ENCODE assay signal across 14 cellular contexts in genomic region chr3:148790841-148791240, GRCh38. TPM values are rescaled to one million over a fixed set of nuclear protein-coding genes. Genes with fewer than 3 reads are reported as not detected.
DNase-seq lines count a peak whose midpoint lies in the region; ATAC-seq, FAIRE-seq and TF ChIP-seq lines count a peak whose summit lies in the region.
"Had no signal": no experiment of that assay in that cellular context is flagged by ENCODE, and none has a peak within 500 bp of the region (broad histone marks: within the 10 kb centered on the region; RNA-seq: fewer than 3 reads in every experiment).

No MANE protein-coding gene starts in this region.

- peaks cover 40% of the 10 kb centered on the region for H3K4me1 Mint-ChIP-seq in mesothelial cell of epicardium
- H3K4me1 Mint-ChIP-seq: memory B cell had no signal

- no peak overlapping the region for H2AFZ ChIP-seq in HepG2 (ENCODE audit: low read length)

- H3K4me2 ChIP-seq in HepG2 (ENCODE audit: low read depth, low read length), result no peak overlapping the region

- H3K79me2 ChIP-seq in HepG2 (ENCODE audit: insufficient read depth, low read length), result no peaks in the 10 kb centered on the region

- no peak overlapping the region for H3K27ac Mint-ChIP-seq in mesothelial cell of epicardium
- H3K27ac Mint-ChIP-seq: memory B cell; T-helper 2 cell treated with Interferon-gamma antibody and Interleukin-4, amounts not matched to agents 5 μg/mL and 100 μg/mL, for 36 hours had no signal

- H3K4me3 Mint-ChIP-seq in mesothelial cell of epicardium, result no peak overlapping the region
- H3K4me3 Mint-ChIP-seq: memory B cell; T-helper 2 cell treated with Interferon-gamma antibody and Interleukin-4, amounts not matched to agents 5 μg/mL and 100 μg/mL, for 36 hours had no signal

- H3K9ac ChIP-seq in HepG2 (ENCODE audit: insufficient read depth, low read depth, low read length), result no peak overlapping the region

- no peaks in the 10 kb centered on the region for H3K36me3 Mint-ChIP-seq in mesothelial cell of epicardium
- H3K36me3 Mint-ChIP-seq: memory B cell had no signal

- no peaks in the 10 kb centered on the region for H4K20me1 ChIP-seq in HepG2 (ENCODE audit: insufficient read depth, low read length)

- no peak for FAIRE-seq in HepG2 (lab: Jason Lieb, UNC)
- FAIRE-seq: GM12878 had no signal

- H3K4me1 ChIP-seq in mucosa of descending colon (ENCODE audit: low read depth) (no peaks in the 10 kb centered on the region), testis (no peaks in the 10 kb centered on the region), HepG2 (ENCODE audit: insufficient read depth, low read length) (peaks cover 7% of the 10 kb centered on the region)
- H3K4me1 ChIP-seq: stomach had no signal

- TF ChIP-seq POLR2A in testis (IDR thresholded peaks at IDR 0.05) (no peak), HepG2 (IDR thresholded peaks at IDR 0.05; ENCODE audit: insufficient read depth in 1 of 2, low read depth in 2 of 2, low read length in 2 of 2) (no peak)

- intact Hi-C loops in mucosa of descending colon (cut with DNase I, micrococcal nuclease) (no loop called here), testis (cut with DNase I; ENCODE audit: low total_unique reads) (no loop called here), HepG2 (cut with micrococcal nuclease; ENCODE audit: unreplicated experiment) (no loop called here)

- TF ChIP-seq CTCF in mucosa of descending colon (IDR thresholded peaks at IDR 0.05), result no peak
- TF ChIP-seq CTCF in testis (IDR thresholded peaks at IDR 0.05), result no peak
- TF ChIP-seq CTCF in HepG2 (CRISPR knock-in tag; IDR thresholded peaks at IDR 0.05), result no peak
- TF ChIP-seq CTCF in mesothelial cell of epicardium (IDR thresholded peaks at IDR 0.05; ENCODE audit: unreplicated experiment), result no peak

- TF ChIP-seq RAD21 in HepG2 (CRISPR knock-in tag; IDR thresholded peaks at IDR 0.05), result no peak

- H3K9me3 Mint-ChIP-seq in mesothelial cell of epicardium, result peaks cover 3% of the 10 kb centered on the region
- H3K9me3 Mint-ChIP-seq: memory B cell; T-helper 2 cell treated with Interferon-gamma antibody and Interleukin-4, amounts not matched to agents 5 μg/mL and 100 μg/mL, for 36 hours had no signal

- H3K4me3 ChIP-seq in mucosa of descending colon (no peak overlapping the region), testis (no peak overlapping the region), HepG2 (replicated peaks in 1 of 3; ENCODE audit: insufficient read depth in 1 of 3, low read depth in 2 of 3, low read length in 3 of 3) (no peak overlapping the region)
- H3K4me3 ChIP-seq: GM12878, stomach had no signal

- H3K27ac ChIP-seq in testis (peak overlapping the region in 1 of 2 donors; percentile 66), HepG2 (ENCODE audit: extremely low read length, insufficient read depth, low read length) (no peak overlapping the region)

- TF ChIP-seq EP300 in HepG2 (IDR thresholded peaks at IDR 0.05; ENCODE audit: low read depth in 2 of 2, low read length in 2 of 2) (no peak), HepG2 (CRISPR knock-in tag; IDR thresholded peaks at IDR 0.05; ENCODE audit: borderline replicate concordance) (no peak)

- ATAC-seq in mucosa of descending colon (peak; percentile 56), HG03280 (IDR thresholded peaks at IDR 0.05; ENCODE audit: unreplicated experiment) (no peak), HepG2 (no peak)
- ATAC-seq: GM12878 had no signal

- no peaks in the 10 kb centered on the region for H3K27me3 Mint-ChIP-seq in mesothelial cell of epicardium (ENCODE audit: low read depth)

- H3K27me3 ChIP-seq in testis, result no peaks in the 10 kb centered on the region
- no peaks in the 10 kb centered on the region for H3K27me3 ChIP-seq in HepG2 (ENCODE audit: control insufficient read depth in 1 of 2, insufficient read depth in 2 of 2, low read length in 2 of 2)
- H3K27me3 ChIP-seq: stomach had no signal

- POLR2A ChIA-PET in HepG2 (lab: Yijun Ruan, JAX), result no interaction called here

- H3K36me3 ChIP-seq in mucosa of descending colon (ENCODE audit: low read depth) (no peaks in the 10 kb centered on the region), testis (ENCODE audit: low read depth, missing control alignments) (no peaks in the 10 kb centered on the region), HepG2 (replicated peaks in 1 of 2; ENCODE audit: control insufficient read depth in 1 of 2, insufficient read depth in 2 of 2, low read length in 2 of 2) (no peaks in the 10 kb centered on the region)
- H3K36me3 ChIP-seq: stomach had no signal

- H3K9me3 ChIP-seq in mucosa of descending colon, result no peaks in the 10 kb centered on the region
- H3K9me3 ChIP-seq in testis, result no peaks in the 10 kb centered on the region
- 0 out of 2 replicates have a peak, but pooled peaks cover 5% of the 10 kb centered on the region for H3K9me3 ChIP-seq in HepG2 (ENCODE audit: low read length)

- DNase-seq in SK-MEL-5 (ENCODE audit: low read depth, low spot score), result peak; percentile 90
- peak; percentile 63 for DNase-seq in fibroblast of gingiva (ENCODE audit: low read depth)
- peak in 1 of 3 donors; percentile 30 for DNase-seq in mucosa of descending colon
- peak; percentile 55 for DNase-seq in testis
- DNase-seq in activated effector memory CD4-positive, alpha-beta T cell treated with anti-CD3 and anti-CD28 coated beads, Interleukin-2, amount 50 U/mL, for 16 hours, result no peak
- no peak for DNase-seq in HepG2 (ENCODE audit: low spot score)
- DNase-seq in mesothelial cell of epicardium (ENCODE audit: low spot score in 2 of 2, unreplicated experiment in 2 of 2), result no peak
- DNase-seq: amniotic stem cell, stomach had no signal

- BruUV-seq in HepG2 (replicated peaks; lab: Mats Ljungman, UMichigan), result no TSS peak

- WGBS in testis, 2 donors, result 35 to 38% methylated on average over 1 of the region's 1 CpG
- 0% methylated on average over 1 of the region's 1 CpG for WGBS in HepG2 (ENCODE audit: low lambda C conversion rate)

- CTCF ChIA-PET in HepG2 (lab: Yijun Ruan, JAX; ENCODE audit: low intra/inter-chr PET ratio, low total read pairs), result no interaction called here

- in situ Hi-C loops in SK-MEL-5 (cut with HindIII; ENCODE audit: low pct_unique_long_range_greater_than_20kb, low sequenced_read_pairs) (no loop called here), HepG2 (cut with HindIII; ENCODE audit: extremely low pct_ligation_motif_present, low pct_unique_long_range_greater_than_20kb) (no loop called here)

TF ChIP-seq in HepG2, 621 proteins besides CTCF, POLR2A, EP300 and RAD21 (continues in another document):
- no peak for TF ChIP-seq ZNF503 (CRISPR knock-in tag; IDR thresholded peaks at IDR 0.05)
- TF ChIP-seq ZNF7 (CRISPR knock-in tag; IDR thresholded peaks at IDR 0.05), result no peak
- no peak for TF ChIP-seq ZNF678 (CRISPR knock-in tag; IDR thresholded peaks at IDR 0.05)
- TF ChIP-seq DPF2 (CRISPR knock-in tag; IDR thresholded peaks at IDR 0.05; ENCODE audit: borderline replicate concordance, low read depth), result no peak
- no peak for TF ChIP-seq SOX6 (IDR thresholded peaks at IDR 0.05)
- TF ChIP-seq SOX6 (CRISPR knock-in tag; IDR thresholded peaks at IDR 0.05), result no peak

RNA-seq across cellular contexts. Expression of gene CPB1, which starts 36.8 kb away (rescaled TPM):
- not detected in 2 replicates for total RNA-seq in SK-MEL-5 (2014; rRNA removed; shearing (Covaris generic))
- polyA plus RNA-seq in SK-MEL-5 (2015; cell fraction: cytosol; rRNA removed), result not detected in 2 replicates
- not detected in 2 replicates for polyA plus RNA-seq in SK-MEL-5 (2015; cell fraction: nucleus; rRNA removed)
- under 1 TPM in 2 of 3 donors, not detected in 1; 0.70 to 0.92 TPM for total RNA-seq in mucosa of descending colon
- 1 to 10 TPM; 1.4 to 1.7 TPM for total RNA-seq in testis
- polyA plus RNA-seq in testis (ENCODE audit: insufficient read depth, low read depth, low replicate concordance), result 2.3 TPM
- not detected in 2 replicates for total RNA-seq in HepG2 (2016; rRNA removed; fragmentation: Illumina TruSeq; extraction: Trizol)
- not detected in 2 replicates for total RNA-seq in HepG2 (2016; cell fraction: cytosol; rRNA removed; fragmentation: Illumina TruSeq; extraction: Trizol; ENCODE audit: low read depth)
- not detected in 2 replicates for total RNA-seq in HepG2 (2016; cell fraction: insoluble cytoplasmic fraction; rRNA removed; fragmentation: Illumina TruSeq; extraction: Trizol)
- not detected in 2 replicates for total RNA-seq in HepG2 (2016; cell fraction: membrane; rRNA removed; fragmentation: Illumina TruSeq; extraction: Trizol)
- total RNA-seq in HepG2 (2016; cell fraction: nucleus; rRNA removed; fragmentation: Illumina TruSeq; extraction: Trizol), result not detected in 2 replicates
- not detected in 2 replicates for polyA plus RNA-seq in HepG2 (2011; rRNA removed)
- not detected in 2 replicates for polyA plus RNA-seq in HepG2 (2011; cell fraction: cytosol; rRNA removed)
- polyA plus RNA-seq in HepG2 (2011; cell fraction: nucleus; rRNA removed), result not detected in 2 replicates
- not detected in 2 replicates for polyA plus RNA-seq in HepG2 (2012)
- polyA plus RNA-seq in HepG2 (2016; cell fraction: cytosol; fragmentation: Illumina TruSeq; extraction: Trizol; ENCODE audit: low read depth), result not detected in 2 replicates
- not detected in 2 replicates for polyA plus RNA-seq in HepG2 (2016; cell fraction: insoluble cytoplasmic fraction; fragmentation: Illumina TruSeq; extraction: Trizol; ENCODE audit: low read depth)
- polyA plus RNA-seq in HepG2 (2016; cell fraction: membrane; fragmentation: Illumina TruSeq; extraction: Trizol; ENCODE audit: low read depth), result not detected in 2 replicates
- not detected in 2 replicates for polyA plus RNA-seq in HepG2 (2016; cell fraction: nucleus; fragmentation: Illumina TruSeq; extraction: Trizol; ENCODE audit: insufficient read depth, low read depth)
- not detected in 2 replicates for polyA minus RNA-seq in HepG2 (2011; rRNA and poly(A)+ RNA removed; ENCODE audit: low replicate concordance)
- not detected in 2 replicates for polyA minus RNA-seq in HepG2 (2011; cell fraction: cytosol; rRNA and poly(A)+ RNA removed)
- polyA minus RNA-seq in HepG2 (2011; cell fraction: nucleus; rRNA and poly(A)+ RNA removed), result not detected in 2 replicates
- 11.5 to 16.2 TPM (median 11.9 TPM) in 3 replicates for total RNA-seq in mesothelial cell of epicardium
- total RNA-seq: M059J had no signal
- polyA plus RNA-seq: GM12878 had no signal

Comparison
In these comparisons a context has a peak if more than half of its experiments do, and no peak if none do; other contexts are left out.
1. DNase-seq: peak in SK-MEL-5 (single experiment), fibroblast of gingiva (single experiment) and testis (single experiment); none in activated effector memory CD4-positive, alpha-beta T cell treated with anti-CD3 and anti-CD28 coated beads, Interleukin-2, amount 50 U/mL, for 16 hours (single experiment), HepG2 (single experiment) and mesothelial cell of epicardium (0 of 2).